Comparison of ENCODE assay signal across 12 cellular contexts in genomic region chr3:180646187-180646790, GRCh38. TPM values are rescaled to one million over a fixed set of nuclear protein-coding genes. Genes with fewer than 3 reads are reported as not detected.
DNase-seq lines count a peak whose midpoint lies in the region; ATAC-seq and TF ChIP-seq lines count a peak whose summit lies in the region.
"Had no signal": no experiment of that assay in that cellular context is flagged by ENCODE, and none has a peak within 500 bp of the region (broad histone marks: within the 10 kb centered on the region; RNA-seq: fewer than 3 reads in every experiment).

No MANE protein-coding gene starts in this region.

- peak; percentile 7 for DNase-seq in COLO829 (ENCODE audit: low spot score)
- DNase-seq in choroid plexus epithelial cell (ENCODE audit: low read depth), result peak; percentile 24
- no peak for DNase-seq in NCI-H1092 (lab: John Stamatoyannopoulos, UW)
- no peak for DNase-seq in naive thymus-derived CD4-positive, alpha-beta T cell
- DNase-seq in activated CD4-positive, alpha-beta T cell treated with anti-CD3 and anti-CD28 coated beads for 1 hour, result no peak
- DNase-seq in left ventricle myocardium inferior, result no peak
- DNase-seq: DMS79, left colon, NCI-H526 treated with DMSO at 0.1 percent for 48 hours had no signal

- intact Hi-C loops in naive thymus-derived CD4-positive, alpha-beta T cell (cut with micrococcal nuclease), result no loop called here
- intact Hi-C loops in left ventricle myocardium inferior (cut with micrococcal nuclease), result no loop called here

- H3K36me3 ChIP-seq in naive thymus-derived CD4-positive, alpha-beta T cell (ENCODE audit: control insufficient read depth in 2 of 3, insufficient read depth in 3 of 3, low read length in 3 of 3), result no peaks in the 10 kb centered on the region
- no peaks in the 10 kb centered on the region for H3K36me3 ChIP-seq in left ventricle myocardium inferior

- no peak overlapping the region for H3K27ac ChIP-seq in naive thymus-derived CD4-positive, alpha-beta T cell (ENCODE audit: low read depth, low read length)
- H3K27ac ChIP-seq in left ventricle myocardium inferior (replicated peaks), result no peak overlapping the region

- peak; percentile 79 for ATAC-seq in GM21360 (IDR thresholded peaks at IDR 0.05; ENCODE audit: unreplicated experiment)
- ATAC-seq in HG03354 (IDR thresholded peaks at IDR 0.05; ENCODE audit: poor library complexity, severe bottlenecking, unreplicated experiment), result peak; percentile 77
- no peak for ATAC-seq in naive thymus-derived CD4-positive, alpha-beta T cell
- ATAC-seq: left colon had no signal

- H3K4me3 ChIP-seq in choroid plexus epithelial cell (ENCODE audit: low read depth, low read length) (no peak overlapping the region), left ventricle myocardium inferior (no peak overlapping the region)
- no peak overlapping the region for H3K4me3 ChIP-seq in naive thymus-derived CD4-positive, alpha-beta T cell (ENCODE audit: low read length)

- H3K36me3 Mint-ChIP-seq in naive thymus-derived CD4-positive, alpha-beta T cell, result no peaks in the 10 kb centered on the region

- TF ChIP-seq CTCF in choroid plexus epithelial cell (conservative IDR thresholded peaks at IDR 0.05; ENCODE audit: low read depth, low read length) (no peak), left ventricle myocardium inferior (IDR thresholded peaks at IDR 0.05; ENCODE audit: borderline replicate concordance) (no peak)

- H3K4me1 ChIP-seq in naive thymus-derived CD4-positive, alpha-beta T cell (ENCODE audit: control insufficient read depth in 2 of 2, insufficient read depth in 2 of 2, low read length in 2 of 2), result no peaks in the 10 kb centered on the region
- H3K4me1 ChIP-seq in left ventricle myocardium inferior, result no peaks in the 10 kb centered on the region

- peaks cover 19 to 58% (median 39%) of the 10 kb centered on the region in 5 donors for H3K27me3 Mint-ChIP-seq in naive thymus-derived CD4-positive, alpha-beta T cell

- CTCF ChIA-PET in naive thymus-derived CD4-positive, alpha-beta T cell (lab: Charles Lee), result interaction anchor here (0.7 kb wide), 1 partner anchor 19 kb away, joined by 3 read pairs; no protein-coding TSS in a partner anchor

- no peaks in the 10 kb centered on the region for H3K27me3 ChIP-seq in naive thymus-derived CD4-positive, alpha-beta T cell (ENCODE audit: control insufficient read depth in 2 of 2, insufficient read depth in 2 of 2, low read length in 2 of 2)
- peaks cover 13% of the 10 kb centered on the region for H3K27me3 ChIP-seq in left ventricle myocardium inferior (ENCODE audit: low read depth)

- POLR2A ChIA-PET in naive thymus-derived CD4-positive, alpha-beta T cell (lab: Charles Lee), result no interaction called here

- peaks cover 0 to 7% (median 0%) of the 10 kb centered on the region in 11 donors for H3K9me3 Mint-ChIP-seq in naive thymus-derived CD4-positive, alpha-beta T cell
- H3K9me3 Mint-ChIP-seq: central memory CD8-positive, alpha-beta T cell had no signal

- no peaks in the 10 kb centered on the region for H3K4me1 Mint-ChIP-seq in naive thymus-derived CD4-positive, alpha-beta T cell
- H3K4me1 Mint-ChIP-seq: central memory CD8-positive, alpha-beta T cell had no signal

- no peak overlapping the region for H3K27ac Mint-ChIP-seq in naive thymus-derived CD4-positive, alpha-beta T cell

- H3K4me3 Mint-ChIP-seq in naive thymus-derived CD4-positive, alpha-beta T cell, result no peak overlapping the region
- H3K4me3 Mint-ChIP-seq: central memory CD8-positive, alpha-beta T cell had no signal

- H3K9me3 ChIP-seq in naive thymus-derived CD4-positive, alpha-beta T cell (ENCODE audit: control insufficient read depth in 2 of 3, low read length in 3 of 3), result no peaks in the 10 kb centered on the region
- no peaks in the 10 kb centered on the region for H3K9me3 ChIP-seq in left ventricle myocardium inferior (replicated peaks)

RNA-seq across cellular contexts. Expression of gene CCDC39, which starts 33.0 kb away (rescaled TPM):
- total RNA-seq in naive thymus-derived CD4-positive, alpha-beta T cell, result not detected
- not detected for polyA plus RNA-seq in naive thymus-derived CD4-positive, alpha-beta T cell
- total RNA-seq in left ventricle myocardium inferior, result not detected
- total RNA-seq: left colon had no signal

RNA-seq across cellular contexts. Expression of gene TTC14, which starts 44.3 kb away (rescaled TPM):
- 100 to 1,000 TPM in 3 of 5 experiments, 10 to 100 TPM in 2; 76.5 to 201 (median 103) TPM for total RNA-seq in naive thymus-derived CD4-positive, alpha-beta T cell
- 10 to 100 TPM; 18.7 to 31.9 TPM for polyA plus RNA-seq in naive thymus-derived CD4-positive, alpha-beta T cell
- total RNA-seq in left ventricle myocardium inferior, result 13.7 TPM

Comparison
In these comparisons a context has a peak if more than half of its experiments do, and no peak if none do; other contexts are left out.
1. DNase-seq: peak in COLO829 (single experiment) and choroid plexus epithelial cell (single experiment); none in NCI-H1092 (single experiment), naive thymus-derived CD4-positive, alpha-beta T cell (0 of 9), activated CD4-positive, alpha-beta T cell treated with anti-CD3 and anti-CD28 coated beads for 1 hour (single experiment) and left ventricle myocardium inferior (single experiment).